ENCODE assay signal across 7 cellular contexts in the genomic region with DNA sequence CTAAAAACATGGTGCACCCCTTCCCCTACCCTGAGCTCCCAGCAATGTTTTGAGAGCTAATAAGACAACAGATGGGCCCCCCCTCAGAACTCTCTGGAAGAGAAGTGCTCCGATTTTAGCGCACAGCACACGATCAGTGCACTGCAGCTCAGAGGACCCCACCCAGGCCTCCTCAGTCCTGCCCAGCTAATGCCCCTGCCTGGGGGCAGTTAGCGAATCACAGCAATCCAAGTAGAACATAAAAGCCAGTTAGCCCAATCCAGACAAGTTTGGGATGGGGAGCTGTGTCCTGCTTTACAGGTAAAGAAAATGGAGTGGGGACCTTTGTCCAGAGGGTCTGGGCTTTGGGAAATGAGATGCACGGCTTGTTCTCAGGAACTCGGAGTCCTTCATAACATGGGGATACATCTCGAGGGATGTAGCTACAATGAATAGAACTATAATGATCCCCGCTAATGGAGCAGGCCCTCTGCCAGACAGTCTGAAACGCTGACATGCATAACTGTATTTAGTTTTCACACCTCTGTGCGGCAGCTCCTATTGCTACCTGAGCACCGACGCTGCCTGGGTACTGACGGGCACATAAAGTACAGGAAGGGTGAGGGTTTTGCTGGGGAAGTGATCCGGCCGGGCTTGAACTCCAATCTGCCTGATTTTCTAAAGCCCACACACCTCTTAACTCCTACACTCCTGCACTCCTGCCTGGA. TPM values are rescaled to one million over a fixed set of nuclear protein-coding genes. Genes with fewer than 3 reads are reported as not detected.
A peak's percentile ranks its signal among the peaks of the same experiment; 100 is the strongest.
DNase-seq lines count a peak whose midpoint lies in the region; ATAC-seq and TF ChIP-seq lines count a peak whose summit lies in the region.

No MANE protein-coding gene starts in this region.

- H3K36me3 ChIP-seq in breast epithelium (no peaks in the 10 kb centered on the region), mesenchymal stem cell (ENCODE audit: control insufficient read depth in 1 of 2, insufficient read depth in 2 of 2, low read depth in 1 of 2, low read length in 2 of 2) (no peaks in the 10 kb centered on the region)

- H2BK5ac ChIP-seq in mesenchymal stem cell (ENCODE audit: low read depth, low read length, poor library complexity, severe bottlenecking): no peak overlapping the region

- H3K23ac ChIP-seq in mesenchymal stem cell (ENCODE audit: low read length in 2 of 2): no peak overlapping the region

- TF ChIP-seq POLR2A in breast epithelium (IDR thresholded peaks at IDR 0.05): no peak

- no peak overlapping the region for H3K9ac ChIP-seq in mesenchymal stem cell (ENCODE audit: low read length)

- peaks cover 9 to 16% of the 10 kb centered on the region in 2 donors for H3K4me1 ChIP-seq in breast epithelium
- peaks cover 38% of the 10 kb centered on the region for H3K4me1 ChIP-seq in mesenchymal stem cell (ENCODE audit: control insufficient read depth, insufficient read depth, low read depth, low read length)

- DNase-seq in NCI-H1092 (lab: John Stamatoyannopoulos, UW): peak; percentile 51
- no peak for DNase-seq in breast epithelium (ENCODE audit: low spot score in 2 of 2)
- no peak for DNase-seq in mesenchymal stem cell
- DNase-seq in activated T-cell treated with anti-CD3 and anti-CD28 coated beads for 4 hours: no peak

- H3K4ac ChIP-seq in mesenchymal stem cell (ENCODE audit: low read depth in 1 of 2, low read length in 2 of 2): peak overlapping the region in 1 of 2 experiments; percentile 42

- H3K79me1 ChIP-seq in mesenchymal stem cell (replicated peaks; ENCODE audit: low read length, poor library complexity, severe bottlenecking): no peaks in the 10 kb centered on the region

- H3K9me3 ChIP-seq in breast epithelium: no peaks in the 10 kb centered on the region
- H3K9me3 ChIP-seq in mesenchymal stem cell (ENCODE audit: control insufficient read depth, low read length): no peaks in the 10 kb centered on the region

- intact Hi-C loops in breast epithelium (cut with DNase I; ENCODE audit: low total_unique reads): no loop called here

- no peak overlapping the region for H3K14ac ChIP-seq in mesenchymal stem cell (ENCODE audit: low read length in 2 of 2)

- H4K91ac ChIP-seq in mesenchymal stem cell (ENCODE audit: low read length): peak overlapping the region; percentile 80

- H2BK15ac ChIP-seq in mesenchymal stem cell (ENCODE audit: low read depth, poor library complexity, severe bottlenecking): peak overlapping the region; percentile 98

- peak overlapping the region; percentile 54 to 87 for H3K18ac ChIP-seq in mesenchymal stem cell (ENCODE audit: low read depth in 1 of 2, low read length in 2 of 2)

- peak overlapping the region; percentile 64 for H2BK120ac ChIP-seq in mesenchymal stem cell (ENCODE audit: low read depth, low read length)

- 65% methylated on average over 15 of the region's 15 CpGs for WGBS in mesenchymal stem cell

- peak overlapping the region; percentile 64 for H2AK5ac ChIP-seq in mesenchymal stem cell (ENCODE audit: low read length, severe bottlenecking)

- H3K27ac ChIP-seq in breast epithelium (peak overlapping the region; percentile 86 to 92), mesenchymal stem cell (ENCODE audit: low read length, poor library complexity, severe bottlenecking) (peak overlapping the region; percentile 69), temporal lobe (ENCODE audit: low read depth, low read length) (peak overlapping the region; percentile 94)

- no peak overlapping the region for H2AFZ ChIP-seq in mesenchymal stem cell (ENCODE audit: low read depth, low read length)

- H3K4me2 ChIP-seq in mesenchymal stem cell (ENCODE audit: low read length, poor library complexity, severe bottlenecking): no peak overlapping the region

- H3K4me3 ChIP-seq in breast epithelium: no peak overlapping the region
- H3K4me3 ChIP-seq in mesenchymal stem cell (ENCODE audit: insufficient read depth in 1 of 2, low read depth in 1 of 2, low read length in 2 of 2): no peak overlapping the region

- ATAC-seq in GM19351 (IDR thresholded peaks at IDR 0.05; ENCODE audit: unreplicated experiment) (no peak), HG03565 (IDR thresholded peaks at IDR 0.05; ENCODE audit: unreplicated experiment) (no peak)

- H4K8ac ChIP-seq in mesenchymal stem cell (ENCODE audit: low read length): peak overlapping the region; percentile 53

- H3K27me3 ChIP-seq in breast epithelium (no peaks in the 10 kb centered on the region), mesenchymal stem cell (ENCODE audit: control insufficient read depth in 1 of 2, insufficient read depth in 1 of 2, low read length in 2 of 2) (no peaks in the 10 kb centered on the region)

- peak overlapping the region; percentile 27 to 65 for H2BK12ac ChIP-seq in mesenchymal stem cell (ENCODE audit: low read length in 2 of 2)

- TF ChIP-seq CTCF in breast epithelium (IDR thresholded peaks at IDR 0.05): no peak

RNA-seq across cellular contexts. Expression of a gene that starts 29.7 kb away (rescaled TPM):
- total RNA-seq in breast epithelium (100 to 1,000 TPM in 2 of 3 donors, 10 to 100 TPM in 1; 71.0 to 141 (median 112) TPM), temporal lobe (59.3 TPM)
- polyA plus RNA-seq in mesenchymal stem cell (2013, experiment 1 of 2): 26.3 TPM
- polyA plus RNA-seq in mesenchymal stem cell (2013, experiment 2 of 2): 26.1 TPM
